11 cellular contexts compared by ENCODE assay signal in the genomic region with DNA sequence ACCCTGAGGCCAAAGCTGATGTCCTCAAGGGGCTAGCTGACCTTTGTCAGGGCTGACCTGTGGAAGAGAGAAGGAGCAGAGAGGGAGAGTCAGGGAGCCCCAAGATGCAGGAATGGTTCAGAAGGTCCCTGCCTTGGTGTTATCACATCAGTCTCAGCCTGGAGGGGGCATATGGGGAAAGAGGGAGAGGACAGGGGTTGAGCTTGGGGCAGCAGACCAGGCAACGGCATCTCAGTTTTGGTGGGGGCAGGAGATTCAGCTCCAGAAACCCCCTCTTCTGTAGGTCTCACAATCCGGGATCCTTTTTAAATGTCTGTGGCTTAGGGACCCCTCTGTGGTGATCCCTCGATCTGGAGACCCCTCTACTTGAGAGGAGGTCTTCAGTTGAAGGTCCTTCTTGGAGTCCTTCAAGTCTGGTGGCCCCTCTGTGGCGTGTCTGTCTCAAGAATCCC. TPM values are rescaled to one million over a fixed set of nuclear protein-coding genes. Genes with fewer than 3 reads are reported as not detected.
A peak's percentile ranks its signal among the peaks of the same experiment; 100 is the strongest.
DNase-seq lines count a peak whose midpoint lies in the region; ATAC-seq and TF ChIP-seq lines count a peak whose summit lies in the region.
"Had no signal": no experiment of that assay in that cellular context is flagged by ENCODE, and none has a peak within 500 bp of the region (broad histone marks: within the 10 kb centered on the region; RNA-seq: fewer than 3 reads in every experiment).

No MANE protein-coding gene starts in this region.

- DNase-seq in WERI-Rb-1 (no peak), foreskin keratinocyte (no peak), psoas muscle (no peak)
- DNase-seq in T-helper 2 cell treated with Interferon-gamma antibody and Interleukin-4, amounts not matched to agents 5 μg/mL and 100 μg/mL, for 36 hours (ENCODE audit: low spot score): no peak
- DNase-seq: activated naive CD4-positive, alpha-beta T cell treated with anti-CD3 and anti-CD28 coated beads, Interleukin-2, amount 10 ng/mL, durations not matched to agents 7 days and 5 days had no signal

- intact Hi-C loops in psoas muscle (cut with DNase I): no loop called here

- peak overlapping the region; percentile 81 to 93 (median 88) for H3K27ac ChIP-seq in BLaER1 treated with 17β-estradiol and CSF1 and Interleukin-3, amounts not matched to agents 10 nM and 100 nM
- H3K27ac ChIP-seq in WERI-Rb-1 (peak overlapping the region; percentile 79), foreskin keratinocyte (peak overlapping the region; percentile 82), psoas muscle (peak overlapping the region; percentile 100)

- no peak overlapping the region for H3K27ac Mint-ChIP-seq in T-helper 2 cell treated with Interferon-gamma antibody and Interleukin-4, amounts not matched to agents 5 μg/mL and 100 μg/mL, for 36 hours
- H3K27ac Mint-ChIP-seq: activated naive CD4-positive, alpha-beta T cell treated with anti-CD3 and anti-CD28 coated beads, Interleukin-2, amount 10 ng/mL, durations not matched to agents 7 days and 5 days had no signal

- H3K9ac ChIP-seq in BLaER1 treated with 17β-estradiol and CSF1 and Interleukin-3, amounts not matched to agents 10 nM and 100 nM: peak overlapping the region; percentile 82 to 92 (median 85)

- no peaks in the 10 kb centered on the region for H3K27me3 ChIP-seq in BLaER1 treated with 17β-estradiol and CSF1 and Interleukin-3, amounts not matched to agents 10 nM and 100 nM
- H3K27me3 ChIP-seq in WERI-Rb-1 (ENCODE audit: insufficient read depth, low read depth, severe bottlenecking): no peaks in the 10 kb centered on the region
- H3K27me3 ChIP-seq in foreskin keratinocyte: no peaks in the 10 kb centered on the region
- H3K27me3 ChIP-seq in psoas muscle (ENCODE audit: insufficient read depth in 3 of 3, low read length in 2 of 3): no peaks in the 10 kb centered on the region

- H3K4me1 ChIP-seq in BLaER1 treated with 17β-estradiol and CSF1 and Interleukin-3, amounts not matched to agents 10 nM and 100 nM: peaks cover 95 to 100% (median 98%) of the 10 kb centered on the region in 10 experiments
- H3K4me1 ChIP-seq in foreskin keratinocyte: peaks cover 7% of the 10 kb centered on the region
- peaks cover 51% of the 10 kb centered on the region for H3K4me1 ChIP-seq in psoas muscle

- no peaks in the 10 kb centered on the region for H3K9me3 Mint-ChIP-seq in T-helper 2 cell treated with Interferon-gamma antibody and Interleukin-4, amounts not matched to agents 5 μg/mL and 100 μg/mL, for 36 hours
- H3K9me3 Mint-ChIP-seq: activated naive CD4-positive, alpha-beta T cell treated with anti-CD3 and anti-CD28 coated beads, Interleukin-2, amount 10 ng/mL, durations not matched to agents 7 days and 5 days; memory B cell had no signal

- H3K36me3 Mint-ChIP-seq in T-helper 2 cell treated with Interferon-gamma antibody and Interleukin-4, amounts not matched to agents 5 μg/mL and 100 μg/mL, for 36 hours (ENCODE audit: low read depth): no peaks in the 10 kb centered on the region
- H3K36me3 Mint-ChIP-seq: activated naive CD4-positive, alpha-beta T cell treated with anti-CD3 and anti-CD28 coated beads, Interleukin-2, amount 10 ng/mL, durations not matched to agents 7 days and 5 days; memory B cell had no signal

- peak overlapping the region; percentile 57 to 75 (median 66) for H3K4me3 ChIP-seq in BLaER1 treated with 17β-estradiol and CSF1 and Interleukin-3, amounts not matched to agents 10 nM and 100 nM
- H3K4me3 ChIP-seq in WERI-Rb-1 (ENCODE audit: low read depth, low read length) (peak overlapping the region; percentile 61), psoas muscle (peak overlapping the region; percentile 66)

- H4K20me1 ChIP-seq in BLaER1 treated with 17β-estradiol and CSF1 and Interleukin-3, amounts not matched to agents 10 nM and 100 nM: no peaks in the 10 kb centered on the region

- ATAC-seq in foreskin keratinocyte: no peak
- no peak for ATAC-seq in psoas muscle
- ATAC-seq in HG03521 (IDR thresholded peaks at IDR 0.05; ENCODE audit: unreplicated experiment): no peak
- no peak for ATAC-seq in HG03342 (IDR thresholded peaks at IDR 0.05; ENCODE audit: unreplicated experiment)
- ATAC-seq in GM19351 (IDR thresholded peaks at IDR 0.05; ENCODE audit: unreplicated experiment): no peak

- WGBS in psoas muscle, 3 donors: 23 to 46% (median 36%) methylated on average over 4 of the region's 4 CpGs

- peaks cover 0 to 2% (median 0%) of the 10 kb centered on the region in 11 experiments; a peak in 1 of 22 replicates for H3K9me3 ChIP-seq in BLaER1 treated with 17β-estradiol and CSF1 and Interleukin-3, amounts not matched to agents 10 nM and 100 nM (replicated peaks in 1 of 11)
- H3K9me3 ChIP-seq in WERI-Rb-1 (ENCODE audit: severe bottlenecking) (no peaks in the 10 kb centered on the region), psoas muscle (no peaks in the 10 kb centered on the region)

- peaks cover 0 to 46% (median 27%) of the 10 kb centered on the region in 11 experiments; a peak in 17 of 22 replicates for H3K36me3 ChIP-seq in BLaER1 treated with 17β-estradiol and CSF1 and Interleukin-3, amounts not matched to agents 10 nM and 100 nM
- peaks cover 47% of the 10 kb centered on the region for H3K36me3 ChIP-seq in WERI-Rb-1
- peaks cover 0 to 48% of the 10 kb centered on the region in 2 donors for H3K36me3 ChIP-seq in psoas muscle (ENCODE audit: insufficient read depth in 1 of 2, low read depth in 1 of 2)

- H3K4me3 Mint-ChIP-seq in T-helper 2 cell treated with Interferon-gamma antibody and Interleukin-4, amounts not matched to agents 5 μg/mL and 100 μg/mL, for 36 hours: no peak overlapping the region
- H3K4me3 Mint-ChIP-seq: activated naive CD4-positive, alpha-beta T cell treated with anti-CD3 and anti-CD28 coated beads, Interleukin-2, amount 10 ng/mL, durations not matched to agents 7 days and 5 days had no signal

- no peak for TF ChIP-seq CTCF in WERI-Rb-1 (IDR thresholded peaks at IDR 0.05; ENCODE audit: low read depth, low read length)
- TF ChIP-seq CTCF in foreskin keratinocyte (conservative IDR thresholded peaks at IDR 0.05): no peak
- no peak for TF ChIP-seq CTCF in psoas muscle (IDR thresholded peaks at IDR 0.05)

- H3K27me3 Mint-ChIP-seq in T-helper 2 cell treated with Interferon-gamma antibody and Interleukin-4, amounts not matched to agents 5 μg/mL and 100 μg/mL, for 36 hours (ENCODE audit: low read depth): no peaks in the 10 kb centered on the region
- H3K27me3 Mint-ChIP-seq: memory B cell had no signal

- H3K4me1 Mint-ChIP-seq in T-helper 2 cell treated with Interferon-gamma antibody and Interleukin-4, amounts not matched to agents 5 μg/mL and 100 μg/mL, for 36 hours (ENCODE audit: low read depth): peaks cover 3% of the 10 kb centered on the region

- peak overlapping the region; percentile 84 to 100 (median 97) for H3K4me2 ChIP-seq in BLaER1 treated with 17β-estradiol and CSF1 and Interleukin-3, amounts not matched to agents 10 nM and 100 nM

RNA-seq across cellular contexts. Expression of a gene that starts 0.8 kb away (rescaled TPM):
- total RNA-seq in foreskin keratinocyte (162 and 167 TPM in 2 replicates), psoas muscle (100 to 1,000 TPM in 2 of 4 donors, 10 to 100 TPM in 2; 72.4 to 199 (median 106) TPM)
- polyA plus RNA-seq in foreskin keratinocyte (253 and 268 TPM in 2 replicates), psoas muscle (100 to 1,000 TPM in 2 of 3 donors, 10 to 100 TPM in 1; 79.6 to 159 (median 133) TPM)

RNA-seq across cellular contexts. Expression of a gene that starts 1.7 kb away (rescaled TPM):
- total RNA-seq in foreskin keratinocyte: not detected in 2 replicates
- polyA plus RNA-seq in foreskin keratinocyte: 0.22 TPM in 1 of 2 replicates, not detected in the other
- total RNA-seq in psoas muscle: 1,000 to 10,000 TPM in 3 of 4 donors, 100 to 1,000 TPM in 1; 785 to 1,205 (median 1,028) TPM
- polyA plus RNA-seq in psoas muscle: 1,000 to 10,000 TPM in 1 of 3 donors, 100 to 1,000 TPM in 2; 370 to 1,423 (median 918) TPM
- total RNA-seq: T-helper 1 cell treated with Interleukin-12 subunit alpha and Interleukin-12 subunit beta and Interleukin-4 antibody, amounts not matched to agents 30 ng/mL and 1 ng/mL, for 36 hours had no signal

RNA-seq across cellular contexts. Expression of a gene that starts 7.4 kb away (rescaled TPM):
- total RNA-seq in foreskin keratinocyte (53.9 and 62.0 TPM in 2 replicates), psoas muscle (10 to 100 TPM; 71.1 to 87.7 (median 80.2) TPM)
- polyA plus RNA-seq in foreskin keratinocyte (70.7 and 82.0 TPM in 2 replicates), psoas muscle (100 to 1,000 TPM in 2 of 3 donors, 10 to 100 TPM in 1; 88.3 to 122 (median 111) TPM)

RNA-seq across cellular contexts. Expression of a gene that starts 10.4 kb away (rescaled TPM):
- 1,158 and 1,223 TPM in 2 replicates for total RNA-seq in foreskin keratinocyte
- 2,222 and 2,480 TPM in 2 replicates for polyA plus RNA-seq in foreskin keratinocyte
- under 1 TPM in 1 of 4 donors, not detected in 3; 0.22 TPM for total RNA-seq in psoas muscle
- polyA plus RNA-seq in psoas muscle: under 1 TPM; 0.38 to 0.48 (median 0.39) TPM
- total RNA-seq: T-helper 1 cell treated with Interleukin-12 subunit alpha and Interleukin-12 subunit beta and Interleukin-4 antibody, amounts not matched to agents 30 ng/mL and 1 ng/mL, for 36 hours had no signal

RNA-seq across cellular contexts. Expression of a gene that starts 13.6 kb away (rescaled TPM):
- total RNA-seq in foreskin keratinocyte (1,000 and 1,238 TPM in 2 replicates), psoas muscle (10 to 100 TPM; 23.3 to 57.2 (median 38.3) TPM)
- polyA plus RNA-seq in foreskin keratinocyte (1,700 and 1,899 TPM in 2 replicates), psoas muscle (100 to 1,000 TPM in 1 of 3 donors, 10 to 100 TPM in 2; 23.5 to 251 (median 38.1) TPM)
- total RNA-seq: T-helper 1 cell treated with Interleukin-12 subunit alpha and Interleukin-12 subunit beta and Interleukin-4 antibody, amounts not matched to agents 30 ng/mL and 1 ng/mL, for 36 hours had no signal

Comparison
In these comparisons a context has a peak if more than half of its experiments do, and no peak if none do; other contexts are left out.
1. RNA of a gene that starts 1.7 kb away (total RNA-seq): 785 to 1,205 TPM in psoas muscle; not detected in foreskin keratinocyte; every median in the first group is over 100 times any median in the second.
2. Peak in every context shown above with its lines, with median percentiles within 50 percentile points of each other: H3K27ac ChIP-seq and H3K4me3 ChIP-seq.